ENCODE assay signal across 18 cellular contexts in the genomic region with DNA sequence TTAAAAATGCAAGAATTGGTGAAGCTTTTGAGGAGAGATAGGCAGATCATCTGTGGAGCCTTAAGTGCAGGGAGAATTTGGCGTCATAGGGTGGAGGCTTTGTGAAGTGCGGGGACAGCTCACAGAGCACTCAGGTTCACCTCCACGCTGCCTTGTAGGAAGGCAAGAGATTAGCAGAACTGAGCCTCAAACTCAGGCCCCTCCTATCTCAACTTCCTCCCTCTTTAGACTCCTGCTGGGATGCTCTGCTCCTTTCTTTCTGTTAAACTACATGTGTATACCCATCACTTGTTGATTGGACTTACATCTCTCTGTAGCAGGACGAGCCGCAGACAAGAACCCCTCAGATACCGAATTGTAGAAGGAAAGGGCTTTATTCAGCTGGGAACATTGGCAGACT.
DNase-seq lines count a peak whose midpoint lies in the region; ATAC-seq and TF ChIP-seq lines count a peak whose summit lies in the region.
"Had no signal": no experiment of that assay in that cellular context is flagged by ENCODE, and none has a peak within 500 bp of the region (broad histone marks: within the 10 kb centered on the region; RNA-seq: fewer than 3 reads in every experiment).

No MANE protein-coding gene starts in this region.

- TF ChIP-seq CTCF in GM12875 (IDR thresholded peaks at IDR 0.05; ENCODE audit: borderline replicate concordance, insufficient read depth, low read depth, low read length) = 0 out of 2 replicates have a peak, but pooled peaks have one; percentile 3
- no peak for TF ChIP-seq CTCF in MM.1S (IDR thresholded peaks at IDR 0.05; ENCODE audit: low read length)
- no peak for TF ChIP-seq CTCF in SU-DHL-6 (IDR thresholded peaks at IDR 0.05; ENCODE audit: insufficient read depth, low read length, poor library complexity, severe bottlenecking)
- no peak for TF ChIP-seq CTCF in smooth muscle cell (IDR thresholded peaks at IDR 0.05; ENCODE audit: borderline replicate concordance, insufficient read depth, poor library complexity, severe bottlenecking)

- no peaks in the 10 kb centered on the region for H3K9me2 ChIP-seq in MM.1S (replicated peaks; ENCODE audit: insufficient read depth, low read length)
- H3K9me2 ChIP-seq in SU-DHL-6 (replicated peaks; ENCODE audit: insufficient read depth, low read length) = no peaks in the 10 kb centered on the region

- no peaks in the 10 kb centered on the region for H3K9me3 Mint-ChIP-seq in activated naive CD4-positive, alpha-beta T cell treated with anti-CD3 and anti-CD28 coated beads, Interleukin-2, amount 10 ng/mL, durations not matched to agents 7 days and 5 days

- CTCF ChIA-PET in activated naive CD4-positive, alpha-beta T cell treated with anti-CD3 and anti-CD28 coated beads, Interleukin-2, amount 10 ng/mL, durations not matched to agents 7 days and 5 days (lab: Charles Lee) = no interaction called here

- H3K4me2 ChIP-seq in MM.1S (ENCODE audit: low read depth, low read length) (peak overlapping the region; percentile 42; the same call in 1 of the 2 replicates), SU-DHL-6 (ENCODE audit: low read depth, low read length, poor library complexity, severe bottlenecking) (peak overlapping the region; percentile 86), smooth muscle cell (no peak overlapping the region)

- H3K4me3 ChIP-seq in GM12875 (ENCODE audit: low read depth, low read length) (no peak overlapping the region), MM.1S (ENCODE audit: low read length) (no peak overlapping the region), SU-DHL-6 (ENCODE audit: insufficient read depth, low read length, poor library complexity, severe bottlenecking) (peak overlapping the region; percentile 4), smooth muscle cell (no peak overlapping the region)
- H3K4me3 ChIP-seq: Peyer's patch had no signal

- H3K36me3 ChIP-seq in MM.1S (replicated peaks; ENCODE audit: insufficient read depth, low read length) (no peaks in the 10 kb centered on the region), SU-DHL-6 (ENCODE audit: low read length) (no peaks in the 10 kb centered on the region), smooth muscle cell (ENCODE audit: low read depth) (no peaks in the 10 kb centered on the region)
- H3K36me3 ChIP-seq: Peyer's patch had no signal

- no peak overlapping the region for H3K4me3 Mint-ChIP-seq in activated naive CD4-positive, alpha-beta T cell treated with anti-CD3 and anti-CD28 coated beads, Interleukin-2, amount 10 ng/mL, durations not matched to agents 7 days and 5 days
- H3K4me3 Mint-ChIP-seq: mesothelial cell of epicardium had no signal

- H3K9ac ChIP-seq in MM.1S (ENCODE audit: low read length) = peak overlapping the region; percentile 42; the same call in 1 of the 2 replicates
- H3K9ac ChIP-seq in SU-DHL-6 (ENCODE audit: low read length) = peak overlapping the region; percentile 57
- H3K9ac ChIP-seq in smooth muscle cell (ENCODE audit: low read depth) = no peak overlapping the region

- no peak for DNase-seq in MM.1S
- peak; percentile 30 for DNase-seq in pons (ENCODE audit: low spot score)
- DNase-seq in smooth muscle cell (lab: John Stamatoyannopoulos, UW; ENCODE audit: unreplicated experiment) = no peak
- DNase-seq in activated CD4-positive, alpha-beta T cell treated with anti-CD3 and anti-CD28 coated beads, Interleukin-2, amount 50 U/mL, for 1 hour = no peak
- DNase-seq in activated naive CD4-positive, alpha-beta T cell treated with anti-CD3 and anti-CD28 coated beads, Interleukin-2, amount 10 ng/mL, durations not matched to agents 7 days and 5 days = no peak
- DNase-seq: activated CD4-positive, CD25-positive, alpha-beta regulatory T cell; activated effector memory CD4-positive, alpha-beta T cell treated with anti-CD3 and anti-CD28 coated beads, Interleukin-2, amount 50 U/mL, for 16 hours; effector memory CD4-positive, alpha-beta T cell; KG1; NCI-H1694; right cardiac atrium; stimulated activated CD4-positive, alpha-beta T cell treated with anti-CD3 and anti-CD28 coated beads, Interleukin-1b, Interleukin-23, amount 100 ng/mL, for 48 hours; SW 1271 had no signal

- H3K27ac ChIP-seq in MM.1S (ENCODE audit: low read length) = peak overlapping the region; percentile 87
- peak overlapping the region; percentile 97 for H3K27ac ChIP-seq in SU-DHL-6 (ENCODE audit: low read depth, low read length)
- H3K27ac ChIP-seq in smooth muscle cell (ENCODE audit: low read depth) = no peak overlapping the region

- no peak for ATAC-seq in HG03565 (IDR thresholded peaks at IDR 0.05; ENCODE audit: unreplicated experiment)
- ATAC-seq: right cardiac atrium had no signal

- H2AFZ ChIP-seq in MM.1S (ENCODE audit: low read length) (peak overlapping the region; percentile 69), SU-DHL-6 (ENCODE audit: low read depth, low read length, severe bottlenecking) (peak overlapping the region; percentile 60), smooth muscle cell (ENCODE audit: low read depth) (no peak overlapping the region)

- H3K36me3 Mint-ChIP-seq in activated naive CD4-positive, alpha-beta T cell treated with anti-CD3 and anti-CD28 coated beads, Interleukin-2, amount 10 ng/mL, durations not matched to agents 7 days and 5 days = no peaks in the 10 kb centered on the region
- H3K36me3 Mint-ChIP-seq: mesothelial cell of epicardium had no signal

- no peaks in the 10 kb centered on the region for H3K4me1 Mint-ChIP-seq in activated naive CD4-positive, alpha-beta T cell treated with anti-CD3 and anti-CD28 coated beads, Interleukin-2, amount 10 ng/mL, durations not matched to agents 7 days and 5 days
- H3K4me1 Mint-ChIP-seq: mesothelial cell of epicardium had no signal

- no peak overlapping the region for H3K27ac Mint-ChIP-seq in activated naive CD4-positive, alpha-beta T cell treated with anti-CD3 and anti-CD28 coated beads, Interleukin-2, amount 10 ng/mL, durations not matched to agents 7 days and 5 days
- H3K27ac Mint-ChIP-seq: mesothelial cell of epicardium had no signal

- H3F3A ChIP-seq in MM.1S (ENCODE audit: insufficient read depth, low read length) (peaks cover 35% of the 10 kb centered on the region), SU-DHL-6 (ENCODE audit: insufficient read depth) (peaks cover 50% of the 10 kb centered on the region), smooth muscle cell (ENCODE audit: low read depth) (no peaks in the 10 kb centered on the region)

- H3K27me3 Mint-ChIP-seq in activated naive CD4-positive, alpha-beta T cell treated with anti-CD3 and anti-CD28 coated beads, Interleukin-2, amount 10 ng/mL, durations not matched to agents 7 days and 5 days = no peaks in the 10 kb centered on the region

- H3K9me3 ChIP-seq in MM.1S (replicated peaks; ENCODE audit: insufficient read depth, low read length) (no peaks in the 10 kb centered on the region), SU-DHL-6 (ENCODE audit: insufficient read depth, low read length) (0 out of 2 replicates have a peak, but pooled peaks cover 6% of the 10 kb centered on the region), smooth muscle cell (replicated peaks; ENCODE audit: low read depth) (no peaks in the 10 kb centered on the region)
- H3K9me3 ChIP-seq: Peyer's patch had no signal

- H3K4me1 ChIP-seq in MM.1S (ENCODE audit: low read length) (peaks cover 64% of the 10 kb centered on the region), smooth muscle cell (ENCODE audit: low read depth) (peaks cover 5% of the 10 kb centered on the region)

- H3K79me2 ChIP-seq in MM.1S (ENCODE audit: low read length) (no peaks in the 10 kb centered on the region), SU-DHL-6 (ENCODE audit: insufficient read depth, low read length) (no peaks in the 10 kb centered on the region), smooth muscle cell (ENCODE audit: low read depth) (no peaks in the 10 kb centered on the region)

- H4K20me1 ChIP-seq in MM.1S (ENCODE audit: insufficient read depth, low read length) (no peaks in the 10 kb centered on the region), SU-DHL-6 (ENCODE audit: low read depth, low read length) (no peaks in the 10 kb centered on the region), smooth muscle cell (ENCODE audit: low read depth) (no peaks in the 10 kb centered on the region)

- 85% methylated on average over 6 of the region's 6 CpGs for WGBS in smooth muscle cell (ENCODE audit: low lambda C conversion rate)

- H3K27me3 ChIP-seq in MM.1S (replicated peaks; ENCODE audit: insufficient read depth, low read length) = no peaks in the 10 kb centered on the region
- no peaks in the 10 kb centered on the region for H3K27me3 ChIP-seq in SU-DHL-6 (ENCODE audit: low read length)
- H3K27me3 ChIP-seq in smooth muscle cell (ENCODE audit: low read depth) = no peaks in the 10 kb centered on the region
- H3K27me3 ChIP-seq: Peyer's patch had no signal
